ENCODE assay signal across 5 cellular contexts in genomic region chr16:648071-648785, GRCh38. TPM values are rescaled to one million over a fixed set of nuclear protein-coding genes. Genes with fewer than 3 reads are reported as not detected.
DNase-seq lines count a peak whose midpoint lies in the region; TF ChIP-seq lines count a peak whose summit lies in the region.

No MANE protein-coding gene starts in this region.

- H3K4me3 ChIP-seq in skin epidermis, result peak overlapping the region; percentile 53 to 86 (median 68)

- POLR2A ChIA-PET in HEK293T (lab: Yijun Ruan, JAX), result interaction anchor here (0.7 to 2.0 kb wide), 8 partner anchors 9 to 79 kb away, joined by 3 to 21 read pairs (median 4); partner anchors contain the start of genes METTL26, RHOT2 and STUB1

- peak overlapping the region; percentile 60 to 96 (median 90) for H3K27ac ChIP-seq in skin epidermis

- CTCF ChIA-PET in HEK293T (lab: Yijun Ruan, JAX), result interaction anchor here (0.6 to 1.7 kb wide), 3 partner anchors 28 to 68 kb away, joined by 3 to 4 read pairs (median 4); no protein-coding TSS in a partner anchor

- DNase-seq in HEK293T (ENCODE audit: extremely low spot score) (peak; percentile 59), RPMI8226 (peak; percentile 88), endothelial cell (ENCODE audit: low spot score) (no peak), NCI-H128 (lab: John Stamatoyannopoulos, UW; ENCODE audit: unreplicated experiment) (no peak)

- peaks cover 7% of the 10 kb centered on the region for H3K27me3 Mint-ChIP-seq in endothelial cell (ENCODE audit: unreplicated experiment)

- H3K4me3 Mint-ChIP-seq in endothelial cell (ENCODE audit: unreplicated experiment), result peak overlapping the region; percentile 62

- no peaks in the 10 kb centered on the region for H3K36me3 Mint-ChIP-seq in endothelial cell (ENCODE audit: low read depth, unreplicated experiment)

- no peaks in the 10 kb centered on the region for H3K9me3 Mint-ChIP-seq in endothelial cell (ENCODE audit: unreplicated experiment)

- H3K27ac Mint-ChIP-seq in endothelial cell (ENCODE audit: unreplicated experiment), result no peak overlapping the region

- no peaks in the 10 kb centered on the region for H3K4me1 Mint-ChIP-seq in endothelial cell (ENCODE audit: unreplicated experiment)

- TF ChIP-seq CTCF in endothelial cell (IDR thresholded peaks at IDR 0.05; ENCODE audit: unreplicated experiment), result peak; percentile 56

TF ChIP-seq in HEK293T, 16 proteins besides CTCF, POLR2A, EP300 and RAD21:
- TF ChIP-seq ZNF384 (IDR thresholded peaks at IDR 0.05) (no peak), BHLHE40 (IDR thresholded peaks at IDR 0.05; ENCODE audit: borderline replicate concordance) (no peak), NFRKB (IDR thresholded peaks at IDR 0.05) (no peak), L3MBTL2 (conservative IDR thresholded peaks at IDR 0.05) (no peak), FOXK2 (IDR thresholded peaks at IDR 0.05) (no peak), ARNT (IDR thresholded peaks at IDR 0.05) (no peak), SUZ12 (IDR thresholded peaks at IDR 0.05) (no peak), FOXA1 (IDR thresholded peaks at IDR 0.05) (no peak), SP1 (IDR thresholded peaks at IDR 0.05) (no peak), HDGF (IDR thresholded peaks at IDR 0.05; ENCODE audit: borderline replicate concordance) (no peak), FOXM1 (IDR thresholded peaks at IDR 0.05; ENCODE audit: borderline replicate concordance) (no peak), CTBP1 (IDR thresholded peaks at IDR 0.05; ENCODE audit: borderline replicate concordance) (no peak), LEF1 (IDR thresholded peaks at IDR 0.05; ENCODE audit: borderline replicate concordance) (no peak), ELF4 (IDR thresholded peaks at IDR 0.05) (no peak), TARDBP (IDR thresholded peaks at IDR 0.05) (no peak)
- TF ChIP-seq, protein P1, sequence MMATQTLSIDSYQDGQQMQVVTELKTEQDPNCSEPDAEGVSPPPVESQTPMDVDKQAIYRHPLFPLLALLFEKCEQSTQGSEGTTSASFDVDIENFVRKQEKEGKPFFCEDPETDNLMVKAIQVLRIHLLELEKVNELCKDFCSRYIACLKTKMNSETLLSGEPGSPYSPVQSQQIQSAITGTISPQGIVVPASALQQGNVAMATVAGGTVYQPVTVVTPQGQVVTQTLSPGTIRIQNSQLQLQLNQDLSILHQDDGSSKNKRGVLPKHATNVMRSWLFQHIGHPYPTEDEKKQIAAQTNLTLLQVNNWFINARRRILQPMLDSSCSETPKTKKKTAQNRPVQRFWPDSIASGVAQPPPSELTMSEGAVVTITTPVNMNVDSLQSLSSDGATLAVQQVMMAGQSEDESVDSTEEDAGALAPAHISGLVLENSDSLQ (IDR thresholded peaks at IDR 0.05), result no peak

RNA-seq across cellular contexts. Expression of gene WDR90, which starts 0.9 kb away (rescaled TPM):
- total RNA-seq in endothelial cell (ENCODE audit: unreplicated experiment), result 25.2 TPM

RNA-seq across cellular contexts. Expression of gene MCRIP2, which starts 6.6 kb away (rescaled TPM):
- 2.9 TPM for total RNA-seq in endothelial cell (ENCODE audit: unreplicated experiment)

RNA-seq across cellular contexts. Expression of gene METTL26, which starts 12.1 kb away (rescaled TPM):
- 48.5 TPM for total RNA-seq in endothelial cell (ENCODE audit: unreplicated experiment)

RNA-seq across cellular contexts. Expression of gene WFIKKN1, which starts 17.4 kb away (rescaled TPM):
- 0.44 TPM for total RNA-seq in endothelial cell (ENCODE audit: unreplicated experiment)

RNA-seq across cellular contexts. Expression of gene RHOT2, which starts 19.7 kb away (rescaled TPM):
- total RNA-seq in endothelial cell (ENCODE audit: unreplicated experiment), result 121 TPM

Comparison
In these comparisons a context has a peak if more than half of its experiments do, and no peak if none do; other contexts are left out.
1. DNase-seq: peak in HEK293T (single experiment) and RPMI8226 (single experiment); none in endothelial cell (single experiment) and NCI-H128 (single experiment).